9 cellular contexts compared by ENCODE assay signal in the genomic region with DNA sequence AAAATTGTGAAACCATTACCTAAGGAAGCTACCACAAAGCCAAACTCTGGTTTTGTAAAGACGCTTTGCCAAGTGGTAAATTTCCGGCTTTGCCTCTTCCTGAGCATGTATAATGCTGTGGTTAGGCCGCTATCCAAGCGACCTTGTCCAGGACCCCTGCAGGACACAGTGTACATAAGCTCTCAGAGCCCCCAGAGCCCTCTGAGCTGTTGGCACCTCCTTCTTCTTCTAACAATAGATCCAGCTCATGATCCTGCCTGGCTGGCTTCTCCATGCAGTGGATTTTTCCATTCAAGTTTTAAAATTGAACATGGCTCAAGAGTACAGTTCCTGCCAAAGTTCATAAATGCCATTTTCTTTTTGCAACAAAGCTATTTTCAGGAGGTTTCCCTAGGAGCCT.
DNase-seq lines count a peak whose midpoint lies in the region; ATAC-seq and TF ChIP-seq lines count a peak whose summit lies in the region.
"Had no signal": no experiment of that assay in that cellular context is flagged by ENCODE, and none has a peak within 500 bp of the region (broad histone marks: within the 10 kb centered on the region; RNA-seq: fewer than 3 reads in every experiment).

No MANE protein-coding gene starts in this region.

- no peak overlapping the region for H4K5ac ChIP-seq in mesendoderm (ENCODE audit: low read length)

- H2BK15ac ChIP-seq in mesendoderm (replicated peaks; ENCODE audit: low read depth) = no peak overlapping the region

- H3K27me3 Mint-ChIP-seq in progenitor cell of endocrine pancreas = no peaks in the 10 kb centered on the region

- H4K8ac ChIP-seq in mesendoderm (ENCODE audit: low read depth, low read length) = no peak overlapping the region

- TF ChIP-seq CTCF in RWPE1 (conservative IDR thresholded peaks at IDR 0.05; ENCODE audit: low read depth) (no peak), fibroblast of mammary gland (conservative IDR thresholded peaks at IDR 0.05; ENCODE audit: control insufficient read depth, insufficient read depth, low read depth, low read length) (no peak), progenitor cell of endocrine pancreas (IDR thresholded peaks at IDR 0.05; ENCODE audit: unreplicated experiment) (no peak)

- H3K4me2 ChIP-seq in BLaER1 (peak overlapping the region; percentile 70), mesendoderm (ENCODE audit: low read length) (no peak overlapping the region)

- H2BK120ac ChIP-seq in mesendoderm (ENCODE audit: low read depth, low read length) = no peak overlapping the region

- no peaks in the 10 kb centered on the region for H3K9me3 ChIP-seq in BLaER1

- H3K27ac ChIP-seq in BLaER1 (0 out of 2 replicates have a peak overlapping the region, but pooled peaks have one; percentile 25), RWPE1 (peak overlapping the region; percentile 95), mesendoderm (ENCODE audit: low read depth, low read length) (no peak overlapping the region)

- H3K4me1 ChIP-seq in BLaER1 (peaks cover 33% of the 10 kb centered on the region), mesendoderm (ENCODE audit: control insufficient read depth, low read depth, low read length) (no peaks in the 10 kb centered on the region)

- CTCF ChIA-PET in RWPE1 (lab: Yijun Ruan, JAX) = interaction anchor here (1.2 kb wide), 1 partner anchor 237 kb away, joined by 4 read pairs; no protein-coding TSS in a partner anchor

- H2BK5ac ChIP-seq in mesendoderm (ENCODE audit: low read length) = no peak overlapping the region

- no peak overlapping the region for H3K23ac ChIP-seq in mesendoderm (ENCODE audit: low read length)

- H3K79me2 ChIP-seq in mesendoderm (ENCODE audit: control insufficient read depth, insufficient read depth, low read length) = no peaks in the 10 kb centered on the region

- WGBS in mesendoderm (ENCODE audit: extremely low coverage, insufficient coverage, low lambda C conversion rate) = no CpG with 5 or more reads among the region's 4 CpGs

- no peaks in the 10 kb centered on the region for H3K9me3 Mint-ChIP-seq in progenitor cell of endocrine pancreas (ENCODE audit: low read depth)

- H4K20me1 ChIP-seq in BLaER1 = no peaks in the 10 kb centered on the region

- H3K27me3 ChIP-seq in BLaER1 (no peaks in the 10 kb centered on the region), mesendoderm (ENCODE audit: insufficient read depth, low read length, poor library complexity) (no peaks in the 10 kb centered on the region)

- peaks cover 5% of the 10 kb centered on the region for H3K4me1 Mint-ChIP-seq in progenitor cell of endocrine pancreas (ENCODE audit: low read depth)

- no peaks in the 10 kb centered on the region for H3K36me3 Mint-ChIP-seq in progenitor cell of endocrine pancreas (ENCODE audit: insufficient read depth)

- H3K56ac ChIP-seq in mesendoderm (ENCODE audit: low read length) = no peak overlapping the region

- no peak overlapping the region for H3K18ac ChIP-seq in mesendoderm (ENCODE audit: low read length)

- H3K79me1 ChIP-seq in mesendoderm (ENCODE audit: low read length) = no peaks in the 10 kb centered on the region

- H2AK5ac ChIP-seq in mesendoderm (ENCODE audit: low read length) = no peak overlapping the region

- ATAC-seq in GM21423 (IDR thresholded peaks at IDR 0.05; ENCODE audit: unreplicated experiment) = no peak

- peak overlapping the region; percentile 47 for H3K27ac Mint-ChIP-seq in progenitor cell of endocrine pancreas

- H3K36me3 ChIP-seq in BLaER1 (no peaks in the 10 kb centered on the region), mesendoderm (ENCODE audit: control insufficient read depth, insufficient read depth, low read length) (no peaks in the 10 kb centered on the region)

- H3K4me3 ChIP-seq in BLaER1 (no peak overlapping the region), fibroblast of mammary gland (ENCODE audit: control insufficient read depth, low read depth, low read length) (no peak overlapping the region), mesendoderm (ENCODE audit: low read length) (no peak overlapping the region)

- no peak overlapping the region for H3K4ac ChIP-seq in mesendoderm (ENCODE audit: low read depth, low read length)

- POLR2A ChIA-PET in RWPE1 (lab: Yijun Ruan, JAX; ENCODE audit: low non-redundant PET) = no interaction called here

- DNase-seq in RWPE1 (ENCODE audit: low spot score) (no peak), fibroblast of mammary gland (ENCODE audit: low read depth) (peak; percentile 92), progenitor cell of endocrine pancreas (ENCODE audit: low spot score, unreplicated experiment) (no peak), T-helper 2 cell (no peak), mucosa of gallbladder (ENCODE audit: low spot score) (no peak), mesendoderm (no peak)
- DNase-seq: MM.1S had no signal

- no peak overlapping the region for H3K4me3 Mint-ChIP-seq in progenitor cell of endocrine pancreas (ENCODE audit: low read depth)

- H3K9ac ChIP-seq in BLaER1 (no peak overlapping the region), mesendoderm (ENCODE audit: low read length) (no peak overlapping the region)
